17 cellular contexts compared by ENCODE assay signal in the genomic region with DNA sequence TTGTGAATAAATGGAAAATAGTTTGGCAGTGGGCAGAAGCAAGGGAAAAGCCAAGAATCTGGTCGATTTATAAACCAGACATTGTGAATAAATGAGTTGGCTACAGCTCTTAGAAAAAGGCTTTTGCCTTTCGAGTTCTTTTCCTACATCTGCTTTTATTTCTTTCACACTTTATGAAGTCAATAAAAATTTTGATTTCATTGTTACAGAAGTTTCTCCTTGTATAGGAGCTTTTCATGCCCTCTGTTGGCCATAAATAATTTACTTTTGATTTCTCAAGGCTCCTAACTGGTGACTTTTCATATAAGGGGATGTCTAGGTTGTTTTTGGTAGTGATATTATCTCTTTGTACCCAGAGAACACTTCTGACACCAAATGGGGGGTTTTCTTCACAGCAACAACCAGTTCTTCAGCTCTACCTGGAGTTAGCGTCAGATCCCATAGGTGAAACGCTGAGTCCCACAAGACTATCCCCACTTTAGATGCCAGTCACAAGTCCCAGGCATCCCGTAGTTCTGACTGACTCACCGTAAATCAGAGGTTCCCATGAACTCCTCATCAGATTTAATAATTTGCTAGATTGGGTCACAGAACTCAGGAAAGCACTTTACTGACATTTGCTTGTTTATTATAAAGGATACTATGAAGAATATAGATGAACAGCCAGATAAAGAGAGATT.
DNase-seq lines count a peak whose midpoint lies in the region; ATAC-seq and TF ChIP-seq lines count a peak whose summit lies in the region.
"Had no signal": no experiment of that assay in that cellular context is flagged by ENCODE, and none has a peak within 500 bp of the region (broad histone marks: within the 10 kb centered on the region; RNA-seq: fewer than 3 reads in every experiment).

No MANE protein-coding gene starts in this region.

- DNase-seq in HL-60 (ENCODE audit: low read depth in 1 of 2, low spot score in 1 of 2) (no peak), midbrain (lab: John Stamatoyannopoulos, UW) (peak; percentile 45), nucleus accumbens (lab: John Stamatoyannopoulos, UW) (no peak), inferior parietal cortex (ENCODE audit: extremely low spot score) (no peak)
- no peak for DNase-seq in central memory CD4-positive, alpha-beta T cell
- DNase-seq: activated CD4-positive, alpha-beta memory T cell treated with anti-CD3 and anti-CD28 coated beads, Interleukin-2, amount 10 ng/mL, durations not matched to agents 7 days and 5 days; glutamatergic neuron; left colon; NCI-H146; NCI-H524; RPMI8226; stimulated activated CD4-positive, alpha-beta T cell treated with anti-CD3 and anti-CD28 coated beads, Interleukin-15, amount 100 ng/mL, for 24 hours had no signal

- no peak for ATAC-seq in HG02884 (IDR thresholded peaks at IDR 0.05; ENCODE audit: unreplicated experiment)
- ATAC-seq: activated T-helper 17 cell treated with anti-CD3 and anti-CD28 coated beads, Interleukin-2, amount 50 U/mL, for 72 hours had no signal

- H3K27me3 ChIP-seq in HL-60 (ENCODE audit: insufficient read depth, poor library complexity, severe bottlenecking), result no peaks in the 10 kb centered on the region

- H3K27ac ChIP-seq in HL-60 (replicated peaks), result peak overlapping the region; percentile 25
- H3K27ac ChIP-seq in cingulate gyrus (ENCODE audit: low read depth, low read length), result peak overlapping the region; percentile 58
- peak overlapping the region; percentile 51 for H3K27ac ChIP-seq in temporal lobe (ENCODE audit: low read depth, low read length)
- H3K27ac ChIP-seq: C4-2B had no signal

- H3K4me3 ChIP-seq in HL-60 (replicated peaks; ENCODE audit: insufficient read depth, low read length), result no peak overlapping the region

- no peak for TF ChIP-seq CTCF in HL-60 (IDR thresholded peaks at IDR 0.05; ENCODE audit: insufficient read depth, low read length)
